22 cellular contexts compared by ENCODE assay signal in the genomic region with DNA sequence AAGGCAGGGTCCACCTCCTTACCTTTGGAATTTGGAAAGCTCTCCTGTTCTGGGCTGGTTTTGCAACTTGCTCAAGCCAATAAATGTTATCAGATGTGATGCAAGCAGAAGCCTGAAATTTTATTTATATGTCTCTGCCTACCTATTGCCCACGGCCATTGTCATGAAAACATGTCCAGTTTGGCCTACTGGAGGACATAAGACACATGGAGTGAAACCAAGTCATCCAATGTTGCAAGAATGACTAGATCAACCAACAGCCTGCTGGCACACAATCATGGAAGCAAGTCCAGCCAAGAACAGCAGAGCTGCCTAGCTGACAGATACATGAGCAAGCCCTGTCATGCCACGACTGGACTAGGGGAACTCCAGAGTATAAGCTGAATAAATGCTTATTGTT. TPM values are rescaled to one million over a fixed set of nuclear protein-coding genes. Genes with fewer than 3 reads are reported as not detected.
A peak's percentile ranks its signal among the peaks of the same experiment; 100 is the strongest.
DNase-seq lines count a peak whose midpoint lies in the region; ATAC-seq, FAIRE-seq and TF ChIP-seq lines count a peak whose summit lies in the region.
"Had no signal": no experiment of that assay in that cellular context is flagged by ENCODE, and none has a peak within 500 bp of the region (broad histone marks: within the 10 kb centered on the region; RNA-seq: fewer than 3 reads in every experiment).

No MANE protein-coding gene starts in this region.

- H3K4me3 ChIP-seq in AG04449 (ENCODE audit: low read depth, low read length) (no peak overlapping the region), bronchial epithelial cell (ENCODE audit: low read depth, low read length) (no peak overlapping the region)
- no peak overlapping the region for H3K4me3 ChIP-seq in CD8-positive, alpha-beta T cell (ENCODE audit: low read depth, low read length)
- H3K4me3 ChIP-seq: gastroesophageal sphincter, lung, upper lobe of left lung had no signal

- ATAC-seq in stimulated activated naive CD8-positive, alpha-beta T cell treated with anti-CD3 and anti-CD28 coated beads, Interleukin-15, Interleukin-2, amounts not matched to agents 100 U/mL and 50 U/mL, for 24 hours: no peak
- no peak for ATAC-seq in CD8-positive, alpha-beta T cell
- ATAC-seq: gastroesophageal sphincter; naive thymus-derived CD8-positive, alpha-beta T cell; stimulated activated effector memory CD8-positive, alpha-beta T cell treated with anti-CD3 and anti-CD28 coated beads, Interleukin-12 subunit alpha, Interleukin-12 subunit beta, amount 100 ng/mL, for 72 hours had no signal

- FAIRE-seq in bronchial epithelial cell (lab: Jason Lieb, UNC): peak; percentile 96
- FAIRE-seq: A204.1, GM12891 had no signal

- CTCF ChIA-PET in AG04449 (lab: Yijun Ruan, JAX): interaction anchor here (0.6 to 4.5 kb wide), 29 partner anchors 8 to 1348 kb away, joined by 3 to 45 read pairs (median 3); a partner anchor contains a TSS
- CTCF ChIA-PET in CD8-positive, alpha-beta T cell (lab: Charles Lee): no interaction called here

- H3K4me1 ChIP-seq in CD8-positive, alpha-beta T cell (ENCODE audit: insufficient read depth, low read length): no peaks in the 10 kb centered on the region
- H3K4me1 ChIP-seq: gastroesophageal sphincter, upper lobe of left lung had no signal

- H3K27ac ChIP-seq in CD8-positive, alpha-beta T cell (ENCODE audit: low read depth, low read length): no peak overlapping the region
- H3K27ac ChIP-seq: gastroesophageal sphincter, upper lobe of left lung had no signal

- POLR2A ChIA-PET in AG04449 (lab: Yijun Ruan, JAX): no interaction called here
- POLR2A ChIA-PET in CD8-positive, alpha-beta T cell (lab: Charles Lee): no interaction called here

- no peaks in the 10 kb centered on the region for H3K9me3 ChIP-seq in CD8-positive, alpha-beta T cell (ENCODE audit: low read length)

- peaks cover 19% of the 10 kb centered on the region for H3K9me3 Mint-ChIP-seq in CD8-positive, alpha-beta T cell

- intact Hi-C loops in CD8-positive, alpha-beta T cell (cut with DNase I, micrococcal nuclease): no loop called here

- no peaks in the 10 kb centered on the region for H3K27me3 ChIP-seq in bronchial epithelial cell (ENCODE audit: control insufficient read depth, insufficient read depth, low read length)
- H3K27me3 ChIP-seq in CD8-positive, alpha-beta T cell (ENCODE audit: insufficient read depth, low read length): no peaks in the 10 kb centered on the region
- H3K27me3 ChIP-seq: upper lobe of left lung had no signal

- H3K27me3 Mint-ChIP-seq in CD8-positive, alpha-beta T cell (ENCODE audit: low read depth): peaks cover 17% of the 10 kb centered on the region

- no peak overlapping the region for H3K27ac Mint-ChIP-seq in CD8-positive, alpha-beta T cell
- H3K27ac Mint-ChIP-seq: activated naive CD4-positive, alpha-beta T cell treated with anti-CD3 and anti-CD28 coated beads for 36 hours; brain; naive thymus-derived CD8-positive, alpha-beta T cell; stimulated activated effector memory CD8-positive, alpha-beta T cell treated with anti-CD3 and anti-CD28 coated beads, Interleukin-12 subunit alpha, Interleukin-12 subunit beta, amount 100 ng/mL, for 72 hours had no signal

- H3K36me3 Mint-ChIP-seq in CD8-positive, alpha-beta T cell: no peaks in the 10 kb centered on the region
- H3K36me3 Mint-ChIP-seq: brain; stimulated activated effector memory CD8-positive, alpha-beta T cell treated with anti-CD3 and anti-CD28 coated beads, Interleukin-12 subunit alpha, Interleukin-12 subunit beta, amount 100 ng/mL, for 72 hours had no signal

- TF ChIP-seq CTCF in AG04449 (IDR thresholded peaks at IDR 0.05; ENCODE audit: insufficient read depth, low read length, missing control alignments): no peak
- no peak for TF ChIP-seq CTCF in bronchial epithelial cell (IDR thresholded peaks at IDR 0.05; ENCODE audit: insufficient read depth, low read length, severe bottlenecking)
- TF ChIP-seq CTCF in CD8-positive, alpha-beta T cell (IDR thresholded peaks at IDR 0.05): no peak

- peak; percentile 24 for DNase-seq in AG04449 (ENCODE audit: low read depth, low spot score)
- DNase-seq in LHCN-M2 (ENCODE audit: low read depth): peak; percentile 23
- peak; percentile 100 for DNase-seq in bronchial epithelial cell (ENCODE audit: low read depth)
- peak; percentile 7 for DNase-seq in glomerular visceral epithelial cell (ENCODE audit: extremely low spot score)
- DNase-seq in inferior parietal cortex (ENCODE audit: extremely low spot score): no peak
- no peak for DNase-seq in stimulated activated naive CD8-positive, alpha-beta T cell treated with anti-CD3 and anti-CD28 coated beads, Interleukin-15, Interleukin-2, amounts not matched to agents 100 U/mL and 50 U/mL, for 24 hours
- DNase-seq in CD8-positive, alpha-beta T cell: no peak
- no peak for DNase-seq in C1 segment of cervical spinal cord (lab: John Stamatoyannopoulos, UW)
- DNase-seq: activated CD4-positive, CD25-positive, alpha-beta regulatory T cell treated with anti-CD3 and anti-CD28 coated beads, Interleukin-2, amount 50 U/mL, for 72 hours; activated naive CD4-positive, alpha-beta T cell treated with anti-CD3 and anti-CD28 coated beads for 36 hours; naive thymus-derived CD8-positive, alpha-beta T cell; NCI-H1436 treated with DMSO at 0.1 percent for 48 hours; NCI-H446 treated with DMSO at 0.1 percent for 48 hours; SIG-M5; T-helper 2 cell; upper lobe of left lung had no signal

- H3K4me3 Mint-ChIP-seq in CD8-positive, alpha-beta T cell: no peak overlapping the region
- H3K4me3 Mint-ChIP-seq: activated naive CD4-positive, alpha-beta T cell treated with anti-CD3 and anti-CD28 coated beads for 36 hours; brain; naive thymus-derived CD8-positive, alpha-beta T cell; stimulated activated effector memory CD8-positive, alpha-beta T cell treated with anti-CD3 and anti-CD28 coated beads, Interleukin-12 subunit alpha, Interleukin-12 subunit beta, amount 100 ng/mL, for 72 hours had no signal

- H3K4me1 Mint-ChIP-seq in CD8-positive, alpha-beta T cell (ENCODE audit: low read depth): no peaks in the 10 kb centered on the region
- H3K4me1 Mint-ChIP-seq: brain; naive thymus-derived CD8-positive, alpha-beta T cell; stimulated activated effector memory CD8-positive, alpha-beta T cell treated with anti-CD3 and anti-CD28 coated beads, Interleukin-12 subunit alpha, Interleukin-12 subunit beta, amount 100 ng/mL, for 72 hours had no signal

- H3K36me3 ChIP-seq in bronchial epithelial cell (ENCODE audit: control insufficient read depth, insufficient read depth, low read length): no peaks in the 10 kb centered on the region
- H3K36me3 ChIP-seq in CD8-positive, alpha-beta T cell (ENCODE audit: insufficient read depth, low read length): no peaks in the 10 kb centered on the region
- H3K36me3 ChIP-seq: gastroesophageal sphincter, upper lobe of left lung had no signal

RNA-seq across cellular contexts. Expression of a gene that starts 56.7 kb away (rescaled TPM):
- total RNA-seq in LHCN-M2 (2014; rRNA removed): 3.4 and 4.0 TPM in 2 replicates
- polyA plus RNA-seq in LHCN-M2 (2012): 1.3 TPM
- total RNA-seq in bronchial epithelial cell: 2.6 and 3.2 TPM in 2 replicates
- 1 to 10 TPM; 1.0 to 1.3 TPM for total RNA-seq in CD8-positive, alpha-beta T cell

Comparison
In these comparisons a context has a peak if more than half of its experiments do, and no peak if none do; other contexts are left out.
1. DNase-seq: peak in AG04449 (single experiment), LHCN-M2 (single experiment), bronchial epithelial cell (single experiment) and glomerular visceral epithelial cell (single experiment); none in inferior parietal cortex (single experiment), stimulated activated naive CD8-positive, alpha-beta T cell treated with anti-CD3 and anti-CD28 coated beads, Interleukin-15, Interleukin-2, amounts not matched to agents 100 U/mL and 50 U/mL, for 24 hours (single experiment), CD8-positive, alpha-beta T cell (0 of 7) and C1 segment of cervical spinal cord (0 of 14).